8 cellular contexts compared by ENCODE assay signal in genomic region chr10:79239275-79239779, GRCh38.
DNase-seq lines count a peak whose midpoint lies in the region; ATAC-seq and FAIRE-seq lines count a peak whose summit lies in the region.

No MANE protein-coding gene starts in this region.

- DNase-seq in COLO829 (ENCODE audit: low spot score) = peak; percentile 89
- DNase-seq in RPMI8226 = peak; percentile 59
- DNase-seq in frontal cortex (ENCODE audit: low spot score in 2 of 2) = peak; percentile 51 to 68
- peak in 35 of 56 donors; percentile 24 to 86 (median 55) for DNase-seq in nucleus accumbens (lab: John Stamatoyannopoulos, UW)
- DNase-seq in activated CD4-positive, CD25-positive, alpha-beta regulatory T cell treated with anti-CD3 and anti-CD28 coated beads, Interleukin-2, amount 50 U/mL, for 72 hours = no peak

- ATAC-seq in HG02884 (IDR thresholded peaks at IDR 0.05; ENCODE audit: unreplicated experiment) (no peak), GM21717 (IDR thresholded peaks at IDR 0.05; ENCODE audit: unreplicated experiment) (no peak), GM21367 (IDR thresholded peaks at IDR 0.05; ENCODE audit: unreplicated experiment) (no peak)

- FAIRE-seq in frontal cortex (lab: Jason Lieb, UNC) = no peak
